Comparison of ENCODE assay signal across 1 cellular context in genomic region chr14:59130472-59130871, GRCh38.
TF ChIP-seq lines count a peak whose summit lies in the region.

No MANE protein-coding gene starts in this region.

TF ChIP-seq in WTC11, 78 proteins besides CTCF, POLR2A, EP300 and RAD21 (continued from another document):
- TF ChIP-seq, protein P1, sequence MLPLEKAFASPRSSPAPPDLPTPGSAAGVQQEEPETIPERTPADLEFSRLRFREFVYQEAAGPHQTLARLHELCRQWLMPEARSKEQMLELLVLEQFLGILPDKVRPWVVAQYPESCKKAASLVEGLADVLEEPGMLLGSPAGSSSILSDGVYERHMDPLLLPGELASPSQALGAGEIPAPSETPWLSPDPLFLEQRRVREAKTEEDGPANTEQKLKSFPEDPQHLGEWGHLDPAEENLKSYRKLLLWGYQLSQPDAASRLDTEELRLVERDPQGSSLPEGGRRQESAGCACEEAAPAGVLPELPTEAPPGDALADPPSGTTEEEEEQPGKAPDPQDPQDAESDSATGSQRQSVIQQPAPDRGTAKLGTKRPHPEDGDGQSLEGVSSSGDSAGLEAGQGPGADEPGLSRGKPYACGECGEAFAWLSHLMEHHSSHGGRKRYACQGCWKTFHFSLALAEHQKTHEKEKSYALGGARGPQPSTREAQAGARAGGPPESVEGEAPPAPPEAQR (CRISPR knock-in tag; IDR thresholded peaks at IDR 0.05) = no peak
- TF ChIP-seq, protein P2, sequence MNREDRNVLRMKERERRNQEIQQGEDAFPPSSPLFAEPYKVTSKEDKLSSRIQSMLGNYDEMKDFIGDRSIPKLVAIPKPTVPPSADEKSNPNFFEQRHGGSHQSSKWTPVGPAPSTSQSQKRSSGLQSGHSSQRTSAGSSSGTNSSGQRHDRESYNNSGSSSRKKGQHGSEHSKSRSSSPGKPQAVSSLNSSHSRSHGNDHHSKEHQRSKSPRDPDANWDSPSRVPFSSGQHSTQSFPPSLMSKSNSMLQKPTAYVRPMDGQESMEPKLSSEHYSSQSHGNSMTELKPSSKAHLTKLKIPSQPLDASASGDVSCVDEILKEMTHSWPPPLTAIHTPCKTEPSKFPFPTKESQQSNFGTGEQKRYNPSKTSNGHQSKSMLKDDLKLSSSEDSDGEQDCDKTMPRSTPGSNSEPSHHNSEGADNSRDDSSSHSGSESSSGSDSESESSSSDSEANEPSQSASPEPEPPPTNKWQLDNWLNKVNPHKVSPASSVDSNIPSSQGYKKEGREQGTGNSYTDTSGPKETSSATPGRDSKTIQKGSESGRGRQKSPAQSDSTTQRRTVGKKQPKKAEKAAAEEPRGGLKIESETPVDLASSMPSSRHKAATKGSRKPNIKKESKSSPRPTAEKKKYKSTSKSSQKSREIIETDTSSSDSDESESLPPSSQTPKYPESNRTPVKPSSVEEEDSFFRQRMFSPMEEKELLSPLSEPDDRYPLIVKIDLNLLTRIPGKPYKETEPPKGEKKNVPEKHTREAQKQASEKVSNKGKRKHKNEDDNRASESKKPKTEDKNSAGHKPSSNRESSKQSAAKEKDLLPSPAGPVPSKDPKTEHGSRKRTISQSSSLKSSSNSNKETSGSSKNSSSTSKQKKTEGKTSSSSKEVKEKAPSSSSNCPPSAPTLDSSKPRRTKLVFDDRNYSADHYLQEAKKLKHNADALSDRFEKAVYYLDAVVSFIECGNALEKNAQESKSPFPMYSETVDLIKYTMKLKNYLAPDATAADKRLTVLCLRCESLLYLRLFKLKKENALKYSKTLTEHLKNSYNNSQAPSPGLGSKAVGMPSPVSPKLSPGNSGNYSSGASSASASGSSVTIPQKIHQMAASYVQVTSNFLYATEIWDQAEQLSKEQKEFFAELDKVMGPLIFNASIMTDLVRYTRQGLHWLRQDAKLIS (CRISPR knock-in tag; IDR thresholded peaks at IDR 0.05; ENCODE audit: borderline replicate concordance) = no peak
- TF ChIP-seq TP53 (CRISPR knock-in tag; IDR thresholded peaks at IDR 0.05) = no peak
- TF ChIP-seq RELA (CRISPR knock-in tag; IDR thresholded peaks at IDR 0.05; ENCODE audit: borderline replicate concordance) = no peak
- TF ChIP-seq JAZF1 (CRISPR knock-in tag; IDR thresholded peaks at IDR 0.05) = no peak
- TF ChIP-seq ZNF532 (CRISPR knock-in tag; IDR thresholded peaks at IDR 0.05; ENCODE audit: borderline replicate concordance) = no peak
- TF ChIP-seq, protein P3, sequence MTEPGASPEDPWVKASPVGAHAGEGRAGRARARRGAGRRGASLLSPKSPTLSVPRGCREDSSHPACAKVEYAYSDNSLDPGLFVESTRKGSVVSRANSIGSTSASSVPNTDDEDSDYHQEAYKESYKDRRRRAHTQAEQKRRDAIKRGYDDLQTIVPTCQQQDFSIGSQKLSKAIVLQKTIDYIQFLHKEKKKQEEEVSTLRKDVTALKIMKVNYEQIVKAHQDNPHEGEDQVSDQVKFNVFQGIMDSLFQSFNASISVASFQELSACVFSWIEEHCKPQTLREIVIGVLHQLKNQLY (CRISPR knock-in tag; IDR thresholded peaks at IDR 0.05) = no peak
- TF ChIP-seq JUN (CRISPR knock-in tag; IDR thresholded peaks at IDR 0.05) = no peak
- TF ChIP-seq ZNF317 (CRISPR knock-in tag; IDR thresholded peaks at IDR 0.05; ENCODE audit: borderline replicate concordance, low read depth) = no peak
- no peak for TF ChIP-seq SOX15 (CRISPR knock-in tag; IDR thresholded peaks at IDR 0.05)
- TF ChIP-seq ZNF138 (CRISPR knock-in tag; conservative IDR thresholded peaks at IDR 0.05) = no peak
